1 cellular context compared by ENCODE assay signal in the genomic region with DNA sequence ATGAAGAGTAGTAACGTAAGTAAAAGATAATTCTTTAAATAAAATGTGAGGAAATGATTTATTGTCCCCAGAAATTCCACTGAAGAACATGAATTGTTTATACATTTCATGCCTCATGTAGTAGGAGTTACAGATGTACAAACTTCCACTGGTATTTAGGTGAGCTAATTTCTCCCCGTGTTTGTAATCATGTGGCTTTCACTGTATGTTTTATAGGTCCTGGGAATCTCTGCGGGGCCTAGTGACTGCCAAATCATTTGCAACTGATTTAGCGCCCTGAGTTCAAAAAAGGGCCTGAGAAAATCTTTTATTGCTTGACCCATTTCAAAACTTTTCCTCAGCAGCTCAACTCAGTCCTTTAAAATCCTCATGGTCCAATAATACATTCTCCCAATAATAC.
TF ChIP-seq lines count a peak whose summit lies in the region.

No MANE protein-coding gene starts in this region.

TF ChIP-seq in GM23338, 12 proteins besides CTCF, POLR2A, EP300 and RAD21:
- TF ChIP-seq POLR2AphosphoS5 (IDR thresholded peaks at IDR 0.05; ENCODE audit: low read depth) (no peak), STAT1 (IDR thresholded peaks at IDR 0.05; ENCODE audit: unreplicated experiment) (no peak), ZNF114 (CRISPR knock-in tag; IDR thresholded peaks at IDR 0.05) (no peak), ZNF462 (CRISPR knock-in tag; IDR thresholded peaks at IDR 0.05) (no peak), EZH2phosphoT487 (IDR thresholded peaks at IDR 0.05; ENCODE audit: unreplicated experiment) (no peak), NANOG (IDR thresholded peaks at IDR 0.05; ENCODE audit: borderline replicate concordance) (no peak), ETS1 (IDR thresholded peaks at IDR 0.05) (no peak), ZNF331 (CRISPR knock-in tag; IDR thresholded peaks at IDR 0.05; ENCODE audit: low read depth) (no peak), EZH2 (IDR thresholded peaks at IDR 0.05; ENCODE audit: low read depth, unreplicated experiment) (no peak), CREB1 (CRISPR knock-in tag; IDR thresholded peaks at IDR 0.05; ENCODE audit: low read depth) (no peak), JUNB (IDR thresholded peaks at IDR 0.05; ENCODE audit: unreplicated experiment) (no peak)
- TF ChIP-seq, protein P1, sequence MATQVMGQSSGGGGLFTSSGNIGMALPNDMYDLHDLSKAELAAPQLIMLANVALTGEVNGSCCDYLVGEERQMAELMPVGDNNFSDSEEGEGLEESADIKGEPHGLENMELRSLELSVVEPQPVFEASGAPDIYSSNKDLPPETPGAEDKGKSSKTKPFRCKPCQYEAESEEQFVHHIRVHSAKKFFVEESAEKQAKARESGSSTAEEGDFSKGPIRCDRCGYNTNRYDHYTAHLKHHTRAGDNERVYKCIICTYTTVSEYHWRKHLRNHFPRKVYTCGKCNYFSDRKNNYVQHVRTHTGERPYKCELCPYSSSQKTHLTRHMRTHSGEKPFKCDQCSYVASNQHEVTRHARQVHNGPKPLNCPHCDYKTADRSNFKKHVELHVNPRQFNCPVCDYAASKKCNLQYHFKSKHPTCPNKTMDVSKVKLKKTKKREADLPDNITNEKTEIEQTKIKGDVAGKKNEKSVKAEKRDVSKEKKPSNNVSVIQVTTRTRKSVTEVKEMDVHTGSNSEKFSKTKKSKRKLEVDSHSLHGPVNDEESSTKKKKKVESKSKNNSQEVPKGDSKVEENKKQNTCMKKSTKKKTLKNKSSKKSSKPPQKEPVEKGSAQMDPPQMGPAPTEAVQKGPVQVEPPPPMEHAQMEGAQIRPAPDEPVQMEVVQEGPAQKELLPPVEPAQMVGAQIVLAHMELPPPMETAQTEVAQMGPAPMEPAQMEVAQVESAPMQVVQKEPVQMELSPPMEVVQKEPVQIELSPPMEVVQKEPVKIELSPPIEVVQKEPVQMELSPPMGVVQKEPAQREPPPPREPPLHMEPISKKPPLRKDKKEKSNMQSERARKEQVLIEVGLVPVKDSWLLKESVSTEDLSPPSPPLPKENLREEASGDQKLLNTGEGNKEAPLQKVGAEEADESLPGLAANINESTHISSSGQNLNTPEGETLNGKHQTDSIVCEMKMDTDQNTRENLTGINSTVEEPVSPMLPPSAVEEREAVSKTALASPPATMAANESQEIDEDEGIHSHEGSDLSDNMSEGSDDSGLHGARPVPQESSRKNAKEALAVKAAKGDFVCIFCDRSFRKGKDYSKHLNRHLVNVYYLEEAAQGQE (IDR thresholded peaks at IDR 0.05; ENCODE audit: unreplicated experiment): no peak
